ENCODE assay signal across 8 cellular contexts in genomic region chr5:43066799-43067741, GRCh38. TPM values are rescaled to one million over a fixed set of nuclear protein-coding genes. Genes with fewer than 3 reads are reported as not detected.
DNase-seq lines count a peak whose midpoint lies in the region; ATAC-seq, FAIRE-seq and TF ChIP-seq lines count a peak whose summit lies in the region.

No MANE protein-coding gene starts in this region.

- peak overlapping the region; percentile 100 for H3K9ac ChIP-seq in GM12878 (ENCODE audit: control insufficient read depth, insufficient read depth, low read length)

- H3K4me1 ChIP-seq in GM12878 (ENCODE audit: control insufficient read depth, insufficient read depth, low read length) (peaks cover 10% of the 10 kb centered on the region), iPS DF 6.9 (ENCODE audit: control insufficient read depth, insufficient read depth, low read length) (peaks cover 4% of the 10 kb centered on the region; the same call in 1 of the 2 replicates), gastrocnemius medialis (peaks cover 31 to 33% of the 10 kb centered on the region in 2 donors)

- WGBS in GM12878 (ENCODE audit: insufficient coverage, insufficient replicate concordance, low lambda C conversion rate, missing lambda C conversion rate) = 5% methylated on average over 45 of the region's 45 CpGs
- WGBS in iPS DF 6.9 (ENCODE audit: insufficient coverage, insufficient read length) = no CpG with 5 or more reads among the region's 45 CpGs

- peak; percentile 56 for FAIRE-seq in GM12878 (lab: Jason Lieb, UNC)

- no peaks in the 10 kb centered on the region for H4K20me1 ChIP-seq in GM12878 (ENCODE audit: control insufficient read depth, insufficient read depth)

- TF ChIP-seq EP300 in GM12878 (IDR thresholded peaks at IDR 0.05; ENCODE audit: borderline replicate concordance in 1 of 2, control insufficient read depth in 1 of 2, low read depth in 2 of 2, low read length in 2 of 2) = peak in 1 of 2 experiments; percentile 100; a peak in 2 of 4 replicates

- in situ Hi-C loops in GM12878 (cut with MboI) (no loop called here), gastrocnemius medialis (cut with MboI; ENCODE audit: low sequenced_read_pairs in 4 of 4) (loop anchor here in 2 of 4 donors (5.0 kb wide), 2 partner anchors 40 to 60 kb away; no protein-coding TSS in a partner anchor)

- H3K4me3 ChIP-seq in GM12878 (peak overlapping the region; percentile 91), iPS DF 6.9 (ENCODE audit: low read length) (peak overlapping the region; percentile 81), gastrocnemius medialis (peak overlapping the region; percentile 84 to 93 (median 87))

- DNase-seq in NCI-H2029 (lab: John Stamatoyannopoulos, UW) (peak; percentile 82), T1000 (lab: John Stamatoyannopoulos, UW) (peak; percentile 79), GM12878 (ENCODE audit: low read depth, low spot score) (peak; percentile 74), iPS DF 6.9 (ENCODE audit: low read depth, low spot score) (peak; percentile 43), gastrocnemius medialis (peak; percentile 88 to 89)

- POLR2A ChIA-PET in GM12878 (lab: Charles Lee) = interaction anchor here (0.6 to 2.0 kb wide), 5 partner anchors 48 to 246 kb away, joined by 3 to 9 read pairs (median 5); partner anchors contain the start of gene HMGCS1

- TF ChIP-seq POLR2A in GM12878 (IDR thresholded peaks at IDR 0.05; ENCODE audit: low read depth, low read length) = peak; percentile 47; the same call in 1 of the 2 replicates
- TF ChIP-seq POLR2A in gastrocnemius medialis (IDR thresholded peaks at IDR 0.05) = peak; percentile 67 to 69

- SMC1A ChIA-PET in GM12878 (lab: Charles Lee; ENCODE audit: uncharacterized antibody, unreplicated experiment) = interaction anchor here (0.6 to 2.2 kb wide), 5 partner anchors 23 to 59 kb away, joined by 3 to 9 read pairs (median 4); no protein-coding TSS in a partner anchor

- no peaks in the 10 kb centered on the region for H3K27me3 ChIP-seq in GM12878 (replicated peaks in 1 of 2; ENCODE audit: control insufficient read depth in 2 of 2, insufficient read depth in 2 of 2, low read length in 1 of 2)
- H3K27me3 ChIP-seq in iPS DF 6.9 (ENCODE audit: control insufficient read depth, insufficient read depth, low read length) = no peaks in the 10 kb centered on the region
- H3K27me3 ChIP-seq in gastrocnemius medialis = no peaks in the 10 kb centered on the region

- H3K9me3 ChIP-seq in GM12878 (replicated peaks; ENCODE audit: control insufficient read depth, insufficient read depth, low read length) (no peaks in the 10 kb centered on the region), iPS DF 6.9 (ENCODE audit: control insufficient read depth, insufficient read depth, low read length) (no peaks in the 10 kb centered on the region), gastrocnemius medialis (no peaks in the 10 kb centered on the region)

- RAD21 ChIA-PET in GM12878 (lab: Charles Lee; ENCODE audit: unreplicated experiment) = interaction anchor here (0.6 to 3.3 kb wide), 8 partner anchors 26 to 158 kb away, joined by 3 to 11 read pairs (median 4); partner anchors contain the start of gene ZNF131

- BruUV-seq in GM12878 (replicated peaks; lab: Mats Ljungman, UMichigan) = TSS peak; percentile 45

- ATAC-seq in GM18498 (IDR thresholded peaks at IDR 0.05; ENCODE audit: unreplicated experiment) = peak; percentile 40
- ATAC-seq in HG02885 (IDR thresholded peaks at IDR 0.05; ENCODE audit: poor library complexity, unreplicated experiment) = peak; percentile 34
- ATAC-seq in GM12878 = peak; percentile 58
- peak; percentile 73 to 77 for ATAC-seq in gastrocnemius medialis
- no peak for ATAC-seq in HG02970 (IDR thresholded peaks at IDR 0.05; ENCODE audit: low FRiP score, unreplicated experiment)

- peak overlapping the region; percentile 94 for H2AFZ ChIP-seq in GM12878 (ENCODE audit: control insufficient read depth, low read depth, low read length)

- no peak for TF ChIP-seq CTCF in GM12878 (IDR thresholded peaks at IDR 0.05 in 2 of 3, conservative IDR thresholded peaks at IDR 0.05 in 1 of 3; ENCODE audit: control insufficient read depth in 2 of 3, extremely low read depth in 1 of 3, insufficient read depth in 1 of 3, low read depth in 3 of 3, low read length in 3 of 3)
- no peak for TF ChIP-seq CTCF in gastrocnemius medialis (IDR thresholded peaks at IDR 0.05 in 4 of 5, conservative IDR thresholded peaks at IDR 0.05 in 1 of 5)

- CTCF ChIA-PET in GM12878 (lab: Yijun Ruan, JAX) = interaction anchor here (0.9 to 2.6 kb wide), 9 partner anchors 25 to 417 kb away, joined by 3 to 22 read pairs (median 6); partner anchors contain the start of gene ZNF131

- intact Hi-C loops in GM12878 (cut with micrococcal nuclease; ENCODE audit: unreplicated experiment) = loop anchor here (2.0 to 5.0 kb wide), 2 partner anchors 246 to 415 kb away; partner anchors contain the start of genes HMGCS1 and TMEM267
- intact Hi-C loops in gastrocnemius medialis (cut with DNase I; ENCODE audit: low total_unique reads) = loop anchor here (1.0 to 10.0 kb wide), 6 partner anchors 54 to 1162 kb away; partner anchors contain the start of genes HMGCS1, NNT and RIMOC1

- H3K36me3 ChIP-seq in GM12878 (ENCODE audit: control insufficient read depth in 2 of 2, insufficient read depth in 2 of 2, low read length in 1 of 2) = peaks cover 3 to 5% of the 10 kb centered on the region in 2 experiments; a peak in 2 of 4 replicates
- 0 out of 2 replicates have a peak, but pooled peaks cover 3% of the 10 kb centered on the region for H3K36me3 ChIP-seq in iPS DF 6.9 (ENCODE audit: control insufficient read depth, insufficient read depth, low read length)
- H3K36me3 ChIP-seq in gastrocnemius medialis = peaks cover 0 to 18% of the 10 kb centered on the region in 2 donors

- peak overlapping the region; percentile 100 for H3K27ac ChIP-seq in GM12878 (ENCODE audit: control insufficient read depth, insufficient read depth)
- H3K27ac ChIP-seq in iPS DF 6.9 (ENCODE audit: low read length) = no peak overlapping the region
- H3K27ac ChIP-seq in gastrocnemius medialis = peak overlapping the region; percentile 91 to 98 (median 94)

- no peak for TF ChIP-seq RAD21 in GM12878 (IDR thresholded peaks at IDR 0.05; ENCODE audit: insufficient read depth, low read depth, low read length)

- H3K79me2 ChIP-seq in GM12878 (ENCODE audit: control insufficient read depth, insufficient read depth, low read length) = peaks cover 37% of the 10 kb centered on the region

- H3K4me2 ChIP-seq in GM12878 (ENCODE audit: control insufficient read depth, insufficient read depth) = peak overlapping the region; percentile 96

TF ChIP-seq in GM12878, 131 proteins besides CTCF, POLR2A, EP300 and RAD21 (continues in another document):
- TF ChIP-seq ZNF217 (IDR thresholded peaks at IDR 0.05) = no peak
- TF ChIP-seq ZNF274 (IDR thresholded peaks at IDR 0.05; ENCODE audit: insufficient read depth, insufficient read length) = no peak
- TF ChIP-seq RELB (IDR thresholded peaks at IDR 0.05; ENCODE audit: low read depth) = peak; percentile 90

RNA-seq across cellular contexts. Expression of gene ANXA2R, which starts 27.0 kb away (rescaled TPM):
- 5.8 and 9.3 TPM in 2 replicates for total RNA-seq in GM12878 (2013; cell fraction: nucleolus; rRNA removed)
- total RNA-seq in GM12878 (2014; rRNA removed) = 4.3 and 4.7 TPM in 2 replicates
- 4.2 and 5.1 TPM in 2 replicates for total RNA-seq in GM12878 (2014; rRNA removed; fragmentation: Illumina TruSeq; extraction: Trizol)
- total RNA-seq in GM12878 (2021) = 4.4 and 5.2 TPM in 2 replicates
- 1.4 TPM for polyA plus RNA-seq in GM12878 (2011; ENCODE audit: low read depth)
- 1.8 and 2.3 TPM in 2 replicates for polyA plus RNA-seq in GM12878 (2011; rRNA removed)
- 1.6 and 2.1 TPM in 2 replicates for polyA plus RNA-seq in GM12878 (2011; cell fraction: cytosol; rRNA removed)
- 4.3 and 4.7 TPM in 2 replicates for polyA plus RNA-seq in GM12878 (2011; cell fraction: nucleus; rRNA removed)
- polyA plus RNA-seq in GM12878 (2012) = 2.2 and 2.4 TPM in 2 replicates
- polyA plus RNA-seq in GM12878 (2014; fragmentation: Illumina TruSeq; extraction: Trizol) = 3.6 and 3.7 TPM in 2 replicates
- polyA plus RNA-seq in GM12878 (2014; fragmentation: Nextera tagmentation; extraction: Ambion mirVana) = 1 to 10 TPM; 3.2 to 4.5 TPM
- 6.8 and 7.8 TPM in 2 replicates for polyA plus RNA-seq in GM12878 (2014; rRNA removed)
- 1 to 10 TPM; 6.4 to 6.7 TPM for polyA plus RNA-seq in GM12878 (2016; fragmentation: Nextera tagmentation; extraction: Ambion mirVana)
- 3.0 and 4.7 TPM in 2 replicates for polyA minus RNA-seq in GM12878 (2011; rRNA and poly(A)+ RNA removed)
- polyA minus RNA-seq in GM12878 (2011; cell fraction: cytosol; rRNA and poly(A)+ RNA removed) = 0.62 TPM in 1 of 2 replicates, not detected in the other
- polyA minus RNA-seq in GM12878 (2011; cell fraction: nucleus; rRNA and poly(A)+ RNA removed) = 7.4 and 18.5 TPM in 2 replicates
- total RNA-seq in gastrocnemius medialis = 1 to 10 TPM; 1.1 to 3.3 (median 1.4) TPM

RNA-seq across cellular contexts. Expression of gene ZNF131, which starts 53.6 kb away (rescaled TPM):
- 107 and 112 TPM in 2 replicates for total RNA-seq in GM12878 (2013; cell fraction: nucleolus; rRNA removed)
- total RNA-seq in GM12878 (2014; rRNA removed) = 28.0 and 32.5 TPM in 2 replicates
- 52.6 and 53.0 TPM in 2 replicates for total RNA-seq in GM12878 (2014; rRNA removed; fragmentation: Illumina TruSeq; extraction: Trizol)
- 28.5 and 31.6 TPM in 2 replicates for total RNA-seq in GM12878 (2021)
- 13.9 TPM for polyA plus RNA-seq in GM12878 (2011; ENCODE audit: low read depth)
- 47.9 and 67.2 TPM in 2 replicates for polyA plus RNA-seq in GM12878 (2011; rRNA removed)
- 20.0 and 21.2 TPM in 2 replicates for polyA plus RNA-seq in GM12878 (2011; cell fraction: cytosol; rRNA removed)
- 36.3 and 39.3 TPM in 2 replicates for polyA plus RNA-seq in GM12878 (2011; cell fraction: nucleus; rRNA removed)
- 17.6 and 20.0 TPM in 2 replicates for polyA plus RNA-seq in GM12878 (2012)
- polyA plus RNA-seq in GM12878 (2014; fragmentation: Illumina TruSeq; extraction: Trizol) = 49.1 and 76.0 TPM in 2 replicates
- polyA plus RNA-seq in GM12878 (2014; fragmentation: Nextera tagmentation; extraction: Ambion mirVana) = 10 to 100 TPM; 16.4 to 23.3 TPM
- 23.2 and 27.9 TPM in 2 replicates for polyA plus RNA-seq in GM12878 (2014; rRNA removed)
- 10 to 100 TPM; 24.9 to 28.5 TPM for polyA plus RNA-seq in GM12878 (2016; fragmentation: Nextera tagmentation; extraction: Ambion mirVana)
- 35.7 and 57.9 TPM in 2 replicates for polyA minus RNA-seq in GM12878 (2011; rRNA and poly(A)+ RNA removed)
- 17.0 and 20.3 TPM in 2 replicates for polyA minus RNA-seq in GM12878 (2011; cell fraction: cytosol; rRNA and poly(A)+ RNA removed)
- polyA minus RNA-seq in GM12878 (2011; cell fraction: nucleus; rRNA and poly(A)+ RNA removed) = 29.6 and 53.0 TPM in 2 replicates
- 10 to 100 TPM; 16.4 to 44.6 (median 18.7) TPM for total RNA-seq in gastrocnemius medialis
